ENCODE assay signal across 19 cellular contexts in the genomic region with DNA sequence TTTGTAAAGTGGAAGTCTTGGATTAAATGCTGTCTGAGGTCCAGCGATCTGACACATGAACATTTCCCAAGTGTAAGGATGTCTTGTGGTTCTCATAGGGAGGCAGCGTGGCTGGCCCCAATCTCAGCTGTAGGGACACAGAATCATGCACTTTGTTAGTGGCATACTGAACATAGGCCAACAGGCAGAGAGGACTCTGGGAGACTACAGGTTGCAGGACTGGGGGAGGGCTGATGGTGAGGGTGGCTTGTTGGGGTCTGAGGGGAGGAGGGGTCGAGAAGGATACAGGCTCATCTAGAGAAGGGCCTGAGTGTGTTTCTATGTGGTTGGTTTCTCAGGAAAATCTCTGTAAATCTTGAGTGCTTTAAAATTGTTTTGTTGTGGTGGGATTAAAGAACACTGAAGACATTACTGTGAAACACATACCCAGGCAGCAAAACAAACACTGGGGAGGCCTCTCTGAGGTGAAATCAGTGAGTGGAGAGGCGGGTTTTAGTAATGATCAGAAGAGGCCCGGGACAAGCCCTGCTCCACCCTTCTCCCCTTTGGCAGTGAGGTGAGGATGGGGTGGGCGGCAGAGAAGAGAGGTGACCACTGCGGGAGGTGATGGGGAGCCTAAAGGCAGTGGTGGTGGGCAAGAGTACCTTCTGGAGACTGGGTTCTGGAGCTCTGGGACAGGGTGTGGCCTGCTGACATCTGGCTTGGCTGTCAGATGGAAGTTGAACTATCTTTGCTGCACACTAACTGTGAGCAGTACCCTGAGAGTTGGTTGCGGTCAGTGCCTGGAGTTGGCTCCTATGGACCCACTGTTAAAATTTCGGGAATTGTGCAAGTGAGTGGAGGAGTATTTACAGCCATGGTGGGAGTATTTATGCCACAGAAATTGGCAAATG. TPM values are rescaled to one million over a fixed set of nuclear protein-coding genes. Genes with fewer than 3 reads are reported as not detected.
DNase-seq lines count a peak whose midpoint lies in the region; ATAC-seq and TF ChIP-seq lines count a peak whose summit lies in the region.
"Had no signal": no experiment of that assay in that cellular context is flagged by ENCODE, and none has a peak within 500 bp of the region (broad histone marks: within the 10 kb centered on the region; RNA-seq: fewer than 3 reads in every experiment).

No MANE protein-coding gene starts in this region.

- H3K4me3 ChIP-seq in HEK293 (ENCODE audit: low read depth, low read length) (no peak overlapping the region), fibroblast of the aortic adventitia (ENCODE audit: low read depth, low read length) (peak overlapping the region; percentile 25), smooth muscle cell (peak overlapping the region; percentile 3)

- intact Hi-C loops in activated CD8-positive, alpha-beta T cell treated with anti-CD3 and anti-CD28 coated beads for 36 hours (cut with micrococcal nuclease): no loop called here

- H3K27me3 Mint-ChIP-seq in activated CD8-positive, alpha-beta T cell treated with anti-CD3 and anti-CD28 coated beads for 36 hours: peaks cover 12% of the 10 kb centered on the region

- no peaks in the 10 kb centered on the region for H3K9me3 Mint-ChIP-seq in activated CD8-positive, alpha-beta T cell treated with anti-CD3 and anti-CD28 coated beads for 36 hours
- H3K9me3 Mint-ChIP-seq: activated naive CD8-positive, alpha-beta T cell treated with anti-CD3 and anti-CD28 coated beads, Interleukin-2, amount 10 ng/mL, durations not matched to agents 7 days and 5 days; CD4-positive, alpha-beta T cell; endodermal cell; memory B cell; naive thymus-derived CD4-positive, alpha-beta T cell had no signal

- no peaks in the 10 kb centered on the region for H3K36me3 Mint-ChIP-seq in activated CD8-positive, alpha-beta T cell treated with anti-CD3 and anti-CD28 coated beads for 36 hours (ENCODE audit: low read depth)
- H3K36me3 Mint-ChIP-seq: activated naive CD8-positive, alpha-beta T cell treated with anti-CD3 and anti-CD28 coated beads, Interleukin-2, amount 10 ng/mL, durations not matched to agents 7 days and 5 days; memory B cell; naive thymus-derived CD4-positive, alpha-beta T cell had no signal

- H3K27me3 ChIP-seq in smooth muscle cell (ENCODE audit: low read depth): no peaks in the 10 kb centered on the region
- H3K27me3 ChIP-seq: brain microvascular endothelial cell had no signal

- H3K9ac ChIP-seq in smooth muscle cell (ENCODE audit: low read depth): no peak overlapping the region

- no peak overlapping the region for H3K4me3 Mint-ChIP-seq in activated CD8-positive, alpha-beta T cell treated with anti-CD3 and anti-CD28 coated beads for 36 hours
- H3K4me3 Mint-ChIP-seq: activated naive CD8-positive, alpha-beta T cell treated with anti-CD3 and anti-CD28 coated beads, Interleukin-2, amount 10 ng/mL, durations not matched to agents 7 days and 5 days; CD4-positive, alpha-beta T cell; endodermal cell; memory B cell had no signal

- no peak overlapping the region for H3K4me2 ChIP-seq in smooth muscle cell

- TF ChIP-seq CTCF in HEK293 (tag by site-specific recombination; IDR thresholded peaks at IDR 0.05) (no peak), fibroblast of the aortic adventitia (IDR thresholded peaks at IDR 0.05; ENCODE audit: insufficient read depth, low read length) (no peak), smooth muscle cell (IDR thresholded peaks at IDR 0.05; ENCODE audit: borderline replicate concordance, insufficient read depth, poor library complexity, severe bottlenecking) (no peak)
- no peak for TF ChIP-seq CTCF in activated CD8-positive, alpha-beta T cell treated with anti-CD3 and anti-CD28 coated beads for 36 hours (IDR thresholded peaks at IDR 0.05)

- no peaks in the 10 kb centered on the region for H3F3A ChIP-seq in smooth muscle cell (ENCODE audit: low read depth)

- no peak overlapping the region for H3K27ac Mint-ChIP-seq in activated CD8-positive, alpha-beta T cell treated with anti-CD3 and anti-CD28 coated beads for 36 hours
- H3K27ac Mint-ChIP-seq: activated naive CD8-positive, alpha-beta T cell treated with anti-CD3 and anti-CD28 coated beads, Interleukin-2, amount 10 ng/mL, durations not matched to agents 7 days and 5 days; CD4-positive, alpha-beta T cell; endodermal cell; memory B cell had no signal

- ATAC-seq in HG02981 (IDR thresholded peaks at IDR 0.05; ENCODE audit: unreplicated experiment): no peak
- no peak for ATAC-seq in activated CD8-positive, alpha-beta T cell treated with anti-CD3 and anti-CD28 coated beads for 36 hours
- ATAC-seq: naive thymus-derived CD4-positive, alpha-beta T cell had no signal

- H3K36me3 ChIP-seq in HEK293 (ENCODE audit: control insufficient read depth in 2 of 2, insufficient read depth in 1 of 2, low read length in 2 of 2) (peaks cover 0 to 8% of the 10 kb centered on the region in 2 experiments; a peak in 1 of 3 replicates), smooth muscle cell (ENCODE audit: low read depth) (no peaks in the 10 kb centered on the region)
- H3K36me3 ChIP-seq: brain microvascular endothelial cell had no signal

- H3K4me1 ChIP-seq in HEK293 (ENCODE audit: control insufficient read depth, insufficient read depth, low read length): peaks cover 18% of the 10 kb centered on the region; the same call in 1 of the 2 replicates
- H3K4me1 ChIP-seq in smooth muscle cell (ENCODE audit: low read depth): peaks cover 27% of the 10 kb centered on the region

- H3K27ac ChIP-seq in HEK293 (ENCODE audit: extremely low read depth, low read depth, low read length) (no peak overlapping the region), smooth muscle cell (ENCODE audit: low read depth) (no peak overlapping the region)
- H3K27ac ChIP-seq: brain microvascular endothelial cell had no signal

- H3K79me2 ChIP-seq in smooth muscle cell (ENCODE audit: low read depth): peaks cover 59% of the 10 kb centered on the region

- POLR2A ChIA-PET in HEK293 (lab: Yijun Ruan, JAX): no interaction called here
- POLR2A ChIA-PET in activated CD8-positive, alpha-beta T cell treated with anti-CD3 and anti-CD28 coated beads for 36 hours (lab: Charles Lee): no interaction called here

- CTCF ChIA-PET in HEK293 (lab: Yijun Ruan, JAX): interaction anchor here (0.7 to 2.7 kb wide), 5 partner anchors 12 to 68 kb away, joined by 3 to 9 read pairs (median 5); no protein-coding TSS in a partner anchor
- CTCF ChIA-PET in activated CD8-positive, alpha-beta T cell treated with anti-CD3 and anti-CD28 coated beads for 36 hours (lab: Charles Lee): interaction anchor here (1.3 to 3.9 kb wide), 3 partner anchors 29 to 69 kb away, joined by 5 to 15 read pairs (median 5); no protein-coding TSS in a partner anchor

- DNase-seq in fibroblast of the aortic adventitia (ENCODE audit: low read depth) (no peak), smooth muscle cell (lab: John Stamatoyannopoulos, UW; ENCODE audit: unreplicated experiment) (no peak), foreskin melanocyte (no peak)
- DNase-seq in activated CD8-positive, alpha-beta T cell treated with anti-CD3 and anti-CD28 coated beads for 36 hours: no peak
- DNase-seq: activated CD4-positive, alpha-beta T cell treated with anti-CD3 and anti-CD28 coated beads for 1 hour; activated naive CD8-positive, alpha-beta T cell treated with anti-CD3 and anti-CD28 coated beads, Interleukin-2, amount 10 ng/mL, durations not matched to agents 7 days and 5 days; brain microvascular endothelial cell; CD4-positive, alpha-beta T cell; endodermal cell; GOT3; kidney; naive thymus-derived CD4-positive, alpha-beta T cell; NCI-H1105 treated with DMSO at 0.1 percent for 48 hours; NCI-H2107; NCI-H510A; RPMI8226 had no signal

- no peaks in the 10 kb centered on the region for H3K9me3 ChIP-seq in HEK293 (ENCODE audit: control insufficient read depth, insufficient read depth, low read depth, low read length)
- H3K9me3 ChIP-seq in smooth muscle cell (replicated peaks; ENCODE audit: low read depth): no peaks in the 10 kb centered on the region

- WGBS in smooth muscle cell (ENCODE audit: low lambda C conversion rate): 88% methylated on average over 9 of the region's 9 CpGs

- no peak overlapping the region for H2AFZ ChIP-seq in smooth muscle cell (ENCODE audit: low read depth)

- peaks cover 3% of the 10 kb centered on the region for H3K4me1 Mint-ChIP-seq in activated CD8-positive, alpha-beta T cell treated with anti-CD3 and anti-CD28 coated beads for 36 hours (ENCODE audit: low read depth)

- H4K20me1 ChIP-seq in smooth muscle cell (ENCODE audit: low read depth): peaks cover 48% of the 10 kb centered on the region

TF ChIP-seq in HEK293, 187 proteins besides CTCF, POLR2A, EP300 and RAD21 (continues in another document):
- TF ChIP-seq ZBTB20 (tag by site-specific recombination; IDR thresholded peaks at IDR 0.05): 0 out of 2 replicates have a peak, but pooled peaks have one; percentile 23

RNA-seq across cellular contexts. Expression of gene NYNRIN, which starts 3.3 kb away (rescaled TPM):
- 14.1 and 45.1 TPM in 2 replicates for total RNA-seq in fibroblast of the aortic adventitia (ENCODE audit: low replicate concordance)
- 38.0 and 41.1 TPM in 2 replicates for total RNA-seq in smooth muscle cell
- polyA plus RNA-seq in smooth muscle cell: 29.5 and 30.3 TPM in 2 replicates
- under 1 TPM; 0.05 to 0.27 TPM for total RNA-seq in activated CD8-positive, alpha-beta T cell treated with anti-CD3 and anti-CD28 coated beads for 36 hours
- polyA plus RNA-seq: naive thymus-derived CD4-positive, alpha-beta T cell had no signal

RNA-seq across cellular contexts. Expression of gene CBLN3, which starts 27.4 kb away (rescaled TPM):
- total RNA-seq in fibroblast of the aortic adventitia (ENCODE audit: low replicate concordance) (5.9 and 6.2 TPM in 2 replicates), smooth muscle cell (1.1 and 3.0 TPM in 2 replicates)
- 1.6 and 2.5 TPM in 2 replicates for polyA plus RNA-seq in smooth muscle cell
- 1 to 10 TPM; 2.9 TPM for total RNA-seq in activated CD8-positive, alpha-beta T cell treated with anti-CD3 and anti-CD28 coated beads for 36 hours

RNA-seq across cellular contexts. Expression of gene KHNYN, which starts 27.7 kb away (rescaled TPM):
- total RNA-seq in fibroblast of the aortic adventitia (ENCODE audit: low replicate concordance) (37.1 and 39.8 TPM in 2 replicates), smooth muscle cell (43.1 and 55.7 TPM in 2 replicates)
- polyA plus RNA-seq in smooth muscle cell: 28.2 and 34.8 TPM in 2 replicates
- 10 to 100 TPM; 47.5 to 51.7 TPM for total RNA-seq in activated CD8-positive, alpha-beta T cell treated with anti-CD3 and anti-CD28 coated beads for 36 hours

RNA-seq across cellular contexts. Expression of gene NFATC4, which starts 34.1 kb away (rescaled TPM):
- 77.9 and 221 TPM in 2 replicates for total RNA-seq in fibroblast of the aortic adventitia (ENCODE audit: low replicate concordance)
- total RNA-seq in smooth muscle cell: 40.1 and 44.6 TPM in 2 replicates
- 84.7 and 93.3 TPM in 2 replicates for polyA plus RNA-seq in smooth muscle cell
- 1 to 10 TPM; 1.3 to 2.0 TPM for total RNA-seq in activated CD8-positive, alpha-beta T cell treated with anti-CD3 and anti-CD28 coated beads for 36 hours
- total RNA-seq: activated naive CD8-positive, alpha-beta T cell treated with anti-CD3 and anti-CD28 coated beads, Interleukin-2, amount 10 ng/mL, durations not matched to agents 7 days and 5 days; CD4-positive, alpha-beta T cell; naive thymus-derived CD4-positive, alpha-beta T cell had no signal
- polyA plus RNA-seq: naive thymus-derived CD4-positive, alpha-beta T cell had no signal

RNA-seq across cellular contexts. Expression of gene SDR39U1, which starts 40.5 kb away (rescaled TPM):
- total RNA-seq in fibroblast of the aortic adventitia (ENCODE audit: low replicate concordance): 12.6 and 13.7 TPM in 2 replicates
- 20.9 and 21.6 TPM in 2 replicates for total RNA-seq in smooth muscle cell
- 62.6 and 78.8 TPM in 2 replicates for polyA plus RNA-seq in smooth muscle cell
- total RNA-seq in activated CD8-positive, alpha-beta T cell treated with anti-CD3 and anti-CD28 coated beads for 36 hours: 10 to 100 TPM; 43.6 to 55.5 TPM

Comparison
In these comparisons a context has a peak if more than half of its experiments do, and no peak if none do; other contexts are left out.
1. RNA of gene NYNRIN, which starts 3.3 kb away (total RNA-seq): 38.0 to 41.1 TPM in smooth muscle cell and 14.1 to 45.1 TPM in fibroblast of the aortic adventitia; 0.05 to 0.27 TPM in activated CD8-positive, alpha-beta T cell treated with anti-CD3 and anti-CD28 coated beads for 36 hours; every median in the first group is over 10 times any median in the second.